ENCODE assay signal across 1 cellular context in genomic region chr9:123406691-123407536, GRCh38.
TF ChIP-seq lines count a peak whose summit lies in the region.

No MANE protein-coding gene starts in this region.

TF ChIP-seq in K562, 482 proteins besides CTCF, POLR2A, EP300 and RAD21 (continues in another document):
- TF ChIP-seq NR4A1 (CRISPR knock-in tag; IDR thresholded peaks at IDR 0.05) (no peak), NR4A1 (tag; IDR thresholded peaks at IDR 0.05) (no peak), ZNF274 (IDR thresholded peaks at IDR 0.05; ENCODE audit: borderline replicate concordance, low read depth, low read length) (no peak), ZNF696 (CRISPR knock-in tag; conservative IDR thresholded peaks at IDR 0.05) (no peak), ZNF347 (CRISPR knock-in tag; IDR thresholded peaks at IDR 0.05; ENCODE audit: low read depth) (no peak), MITF (IDR thresholded peaks at IDR 0.05) (no peak), ZNF436 (CRISPR knock-in tag; IDR thresholded peaks at IDR 0.05) (no peak), EHMT2 (IDR thresholded peaks at IDR 0.05) (no peak), BRF2 (IDR thresholded peaks at IDR 0.05; ENCODE audit: borderline replicate concordance, insufficient read depth, insufficient read length) (no peak), TCF7L2 (IDR thresholded peaks at IDR 0.05; ENCODE audit: low read depth, low read length) (no peak), NKRF (IDR thresholded peaks at IDR 0.05; ENCODE audit: borderline replicate concordance) (no peak), EGR1 (conservative IDR thresholded peaks at IDR 0.05) (0 out of 2 replicates have a peak, but pooled peaks have one; percentile 30), ATF3 (IDR thresholded peaks at IDR 0.05) (peak; percentile 32; the same call in 1 of the 2 replicates), ATF3 (CRISPR knock-in tag; conservative IDR thresholded peaks at IDR 0.05) (no peak), POLR3G (IDR thresholded peaks at IDR 0.05; ENCODE audit: extremely low read depth, insufficient read length, insufficient replicate concordance) (no peak), ETV5 (CRISPR knock-in tag; IDR thresholded peaks at IDR 0.05; ENCODE audit: low read depth) (no peak), CHD1 (IDR thresholded peaks at IDR 0.05; ENCODE audit: low read length) (no peak), GTF2E2 (tag; IDR thresholded peaks at IDR 0.05) (no peak), TRIM24 (IDR thresholded peaks at IDR 0.05) (0 out of 4 replicates have a peak, but pooled peaks of 1 of the 2 experiments have one; percentile 30), RFX7 (CRISPR knock-in tag; IDR thresholded peaks at IDR 0.05) (no peak), THRAP3 (IDR thresholded peaks at IDR 0.05; ENCODE audit: borderline replicate concordance) (no peak), MLLT1 (IDR thresholded peaks at IDR 0.05) (0 out of 4 replicates have a peak, but pooled peaks of 1 of the 2 experiments have one; percentile 43), ARID1B (IDR thresholded peaks at IDR 0.05) (0 out of 2 replicates have a peak, but pooled peaks have one; percentile 47), GTF3C2 (IDR thresholded peaks at IDR 0.05; ENCODE audit: borderline replicate concordance, extremely low read depth, insufficient read length) (no peak), CREM (IDR thresholded peaks at IDR 0.05; ENCODE audit: low read depth) (no peak), SNIP1 (IDR thresholded peaks at IDR 0.05; ENCODE audit: low read depth) (no peak), KDM1A (IDR thresholded peaks at IDR 0.05) (no peak), CREB3L1 (IDR thresholded peaks at IDR 0.05; ENCODE audit: borderline replicate concordance, low read depth) (no peak), AFF4 (CRISPR knock-in tag; IDR thresholded peaks at IDR 0.05) (no peak), MCM2 (IDR thresholded peaks at IDR 0.05; ENCODE audit: low read depth) (no peak), CBFA2T3 (IDR thresholded peaks at IDR 0.05) (peak; percentile 48), MAFF (IDR thresholded peaks at IDR 0.05; ENCODE audit: low read length) (no peak), MAX (CRISPR knock-in tag; IDR thresholded peaks at IDR 0.05) (no peak), HBP1 (CRISPR knock-in tag; IDR thresholded peaks at IDR 0.05) (no peak), ZBTB34 (CRISPR knock-in tag; IDR thresholded peaks at IDR 0.05) (no peak), SMC3 (conservative IDR thresholded peaks at IDR 0.05; ENCODE audit: insufficient read depth, low read depth, low read length) (no peak), ZNF263 (CRISPR knock-in tag; IDR thresholded peaks at IDR 0.05; ENCODE audit: borderline replicate concordance) (peak; percentile 44; the same call in 1 of the 2 replicates), JUND (IDR thresholded peaks at IDR 0.05; ENCODE audit: borderline replicate concordance, low read depth, low read length) (peak; percentile 58), JUND (tag; IDR thresholded peaks at IDR 0.05; ENCODE audit: borderline replicate concordance, low read depth, low read length) (0 out of 3 replicates have a peak, but pooled peaks have one; percentile 30), RBM17 (IDR thresholded peaks at IDR 0.05; ENCODE audit: borderline replicate concordance, low read depth, low read length) (no peak), ARID2 (IDR thresholded peaks at IDR 0.05) (no peak), DACH1 (IDR thresholded peaks at IDR 0.05; ENCODE audit: partially characterized antibody) (no peak), JUN (IDR thresholded peaks at IDR 0.05; ENCODE audit: borderline replicate concordance, low read depth, low read length) (no peak), JUN (CRISPR knock-in tag; IDR thresholded peaks at IDR 0.05; ENCODE audit: borderline replicate concordance) (no peak), SMAD1 (IDR thresholded peaks at IDR 0.05; ENCODE audit: low read depth, low read length, partially characterized antibody) (no peak), TCF3 (CRISPR knock-in tag; IDR thresholded peaks at IDR 0.05) (peak; percentile 16; the same call in 1 of the 2 replicates), FOXP1 (CRISPR knock-in tag; IDR thresholded peaks at IDR 0.05) (no peak)
